1 cellular context compared by ENCODE assay signal in the genomic region with DNA sequence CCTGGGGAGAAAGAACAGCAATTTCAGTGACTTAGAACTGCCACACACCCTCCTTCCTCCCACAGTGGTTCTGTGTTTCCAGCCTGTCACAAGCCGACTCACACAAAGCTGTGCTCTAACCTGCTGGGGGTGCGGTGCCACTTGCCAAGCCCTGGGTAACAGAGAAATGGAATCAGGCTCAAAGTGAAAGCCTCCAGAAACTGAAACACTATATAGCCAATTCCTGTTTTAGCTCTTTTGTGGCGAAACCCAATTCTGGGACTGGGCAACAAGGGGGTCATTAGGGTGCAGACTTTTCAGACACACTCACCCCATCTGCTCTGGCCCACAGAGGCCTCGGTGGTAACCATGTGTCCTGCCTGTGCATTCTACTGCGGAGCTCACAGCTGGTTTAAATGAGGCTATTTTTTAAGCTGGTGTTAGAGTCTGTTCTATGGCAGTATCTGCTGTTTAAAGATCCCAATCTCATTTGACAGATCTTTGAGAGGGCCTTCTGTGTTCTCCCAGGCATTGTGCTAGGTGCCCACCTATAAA.
TF ChIP-seq lines count a peak whose summit lies in the region.

No MANE protein-coding gene starts in this region.

TF ChIP-seq in WTC11, 78 proteins besides CTCF, POLR2A, EP300 and RAD21 (continued from another document):
- TF ChIP-seq, protein P1, sequence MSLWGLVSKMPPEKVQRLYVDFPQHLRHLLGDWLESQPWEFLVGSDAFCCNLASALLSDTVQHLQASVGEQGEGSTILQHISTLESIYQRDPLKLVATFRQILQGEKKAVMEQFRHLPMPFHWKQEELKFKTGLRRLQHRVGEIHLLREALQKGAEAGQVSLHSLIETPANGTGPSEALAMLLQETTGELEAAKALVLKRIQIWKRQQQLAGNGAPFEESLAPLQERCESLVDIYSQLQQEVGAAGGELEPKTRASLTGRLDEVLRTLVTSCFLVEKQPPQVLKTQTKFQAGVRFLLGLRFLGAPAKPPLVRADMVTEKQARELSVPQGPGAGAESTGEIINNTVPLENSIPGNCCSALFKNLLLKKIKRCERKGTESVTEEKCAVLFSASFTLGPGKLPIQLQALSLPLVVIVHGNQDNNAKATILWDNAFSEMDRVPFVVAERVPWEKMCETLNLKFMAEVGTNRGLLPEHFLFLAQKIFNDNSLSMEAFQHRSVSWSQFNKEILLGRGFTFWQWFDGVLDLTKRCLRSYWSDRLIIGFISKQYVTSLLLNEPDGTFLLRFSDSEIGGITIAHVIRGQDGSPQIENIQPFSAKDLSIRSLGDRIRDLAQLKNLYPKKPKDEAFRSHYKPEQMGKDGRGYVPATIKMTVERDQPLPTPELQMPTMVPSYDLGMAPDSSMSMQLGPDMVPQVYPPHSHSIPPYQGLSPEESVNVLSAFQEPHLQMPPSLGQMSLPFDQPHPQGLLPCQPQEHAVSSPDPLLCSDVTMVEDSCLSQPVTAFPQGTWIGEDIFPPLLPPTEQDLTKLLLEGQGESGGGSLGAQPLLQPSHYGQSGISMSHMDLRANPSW (CRISPR knock-in tag; conservative IDR thresholded peaks at IDR 0.05; ENCODE audit: low read depth): no peak
